In genomic region chr3:77605865-77606264, GRCh38 we compare ENCODE assay signal across 15 cellular contexts.
"Had no signal": no experiment of that assay in that cellular context is flagged by ENCODE, and none has a peak within 500 bp of the region (broad histone marks: within the 10 kb centered on the region; RNA-seq: fewer than 3 reads in every experiment).

No MANE protein-coding gene starts in this region.

- H3K4me1 ChIP-seq: gastrocnemius medialis, heart left ventricle, left lung, pancreas, thyroid gland had no signal

- DNase-seq: activated CD4-positive, alpha-beta T cell treated with anti-CD3 and anti-CD28 coated beads, Interleukin-2, amount 10 ng/mL, durations not matched to agents 7 days and 5 days; activated CD8-positive, alpha-beta memory T cell treated with anti-CD3 and anti-CD28 coated beads, Interleukin-2, amount 50 U/mL, for 48 hours; activated naive CD8-positive, alpha-beta T cell treated with anti-CD3 and anti-CD28 coated beads for 36 hours; cortex of kidney; effector CD4-positive, alpha-beta T cell; gastrocnemius medialis; heart left ventricle; left lung; mammary epithelial cell; naive thymus-derived CD4-positive, alpha-beta T cell; pancreas; stimulated activated CD4-positive, alpha-beta T cell treated with anti-CD3 and anti-CD28 coated beads, Interleukin-1b, Interleukin-23, amount 100 ng/mL, for 48 hours; thyroid gland had no signal

- FAIRE-seq: pancreas, urothelium cell line had no signal

- H3K9me3 ChIP-seq: gastrocnemius medialis, heart left ventricle, left lung, pancreas, thyroid gland had no signal

- ATAC-seq: gastrocnemius medialis; heart left ventricle; left lung; naive thymus-derived CD4-positive, alpha-beta T cell; pancreas; stimulated activated effector memory CD8-positive, alpha-beta T cell treated with anti-CD3 and anti-CD28 coated beads, Interleukin-12 subunit alpha, Interleukin-12 subunit beta, amount 100 ng/mL, for 72 hours had no signal

- H3K27me3 ChIP-seq: gastrocnemius medialis, heart left ventricle, left lung, pancreas, thyroid gland had no signal

- H3K4me3 ChIP-seq: gastrocnemius medialis, heart left ventricle, left lung, pancreas, thyroid gland had no signal

- H3K36me3 ChIP-seq: gastrocnemius medialis, heart left ventricle, left lung, pancreas, thyroid gland had no signal

- H3K27ac ChIP-seq: gastrocnemius medialis, heart left ventricle, left lung, pancreas, thyroid gland had no signal
